Comparison of ENCODE assay signal across 1 cellular context in genomic region chr7:143454091-143454729, GRCh38.
TF ChIP-seq lines count a peak whose summit lies in the region.

No MANE protein-coding gene starts in this region.

TF ChIP-seq in IMR-90, 13 proteins besides CTCF, POLR2A, EP300 and RAD21 (continued from another document):
- TF ChIP-seq NFE2L2 (IDR thresholded peaks at IDR 0.05; ENCODE audit: low read depth, low read length) (no peak), USF2 (IDR thresholded peaks at IDR 0.05; ENCODE audit: low read depth, low read length) (no peak), BHLHE40 (IDR thresholded peaks at IDR 0.05; ENCODE audit: low read depth, low read length) (no peak), MAFK (IDR thresholded peaks at IDR 0.05; ENCODE audit: low read depth, low read length) (no peak), MAZ (IDR thresholded peaks at IDR 0.05; ENCODE audit: borderline replicate concordance, low read depth, low read length) (no peak), RFX5 (IDR thresholded peaks at IDR 0.05; ENCODE audit: low read depth, low read length) (no peak), MXI1 (IDR thresholded peaks at IDR 0.05; ENCODE audit: borderline replicate concordance, low read depth, low read length) (no peak), ELK1 (IDR thresholded peaks at IDR 0.05; ENCODE audit: borderline replicate concordance, low read depth, low read length) (no peak)
